ENCODE assay signal across 8 cellular contexts in the genomic region with DNA sequence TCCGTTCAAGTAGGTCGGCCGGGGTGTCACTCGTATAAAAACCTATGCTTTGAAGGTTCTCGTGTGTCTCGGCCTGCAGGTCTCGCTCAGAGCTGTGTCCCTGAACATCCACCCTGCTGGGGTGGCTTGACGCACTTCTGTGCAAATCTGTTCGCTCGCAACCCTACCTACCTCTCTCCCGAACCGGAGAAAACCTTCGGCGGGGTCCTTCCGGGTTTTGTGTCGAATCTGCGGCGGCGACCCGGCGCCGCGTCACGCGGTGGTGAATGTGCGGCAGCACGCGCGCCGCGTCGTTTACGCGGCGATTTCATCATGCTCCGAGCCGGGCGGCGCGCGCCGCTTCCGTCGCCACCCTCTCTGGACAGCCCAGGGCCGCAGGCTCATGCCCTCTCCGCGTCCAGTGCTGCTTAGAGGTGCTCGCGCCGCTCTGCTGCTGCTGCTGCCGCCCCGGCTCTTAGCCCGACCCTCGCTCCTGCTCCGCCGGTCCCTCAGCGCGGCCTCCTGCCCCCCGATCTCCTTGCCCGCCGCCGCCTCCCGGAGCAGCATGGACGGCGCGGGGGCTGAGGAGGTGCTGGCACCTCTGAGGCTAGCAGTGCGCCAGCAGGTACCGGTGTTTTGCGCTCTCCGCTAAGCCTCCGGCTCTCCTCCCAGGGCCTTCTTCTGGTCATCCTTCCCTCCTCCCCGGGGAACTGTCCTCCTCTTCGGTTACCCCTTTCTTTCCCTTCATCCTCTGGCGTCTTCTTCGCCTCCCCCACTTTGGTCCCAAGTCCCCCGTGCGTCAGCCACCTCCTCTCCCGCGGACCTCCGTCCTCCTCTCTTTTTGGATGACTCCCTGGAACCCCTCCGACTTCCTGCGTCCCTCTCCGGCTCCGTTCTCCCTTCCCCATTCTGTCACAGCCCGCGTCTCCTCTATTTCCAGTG. TPM values are rescaled to one million over a fixed set of nuclear protein-coding genes. Genes with fewer than 3 reads are reported as not detected.
DNase-seq lines count a peak whose midpoint lies in the region; TF ChIP-seq lines count a peak whose summit lies in the region.

A gene with protein sequence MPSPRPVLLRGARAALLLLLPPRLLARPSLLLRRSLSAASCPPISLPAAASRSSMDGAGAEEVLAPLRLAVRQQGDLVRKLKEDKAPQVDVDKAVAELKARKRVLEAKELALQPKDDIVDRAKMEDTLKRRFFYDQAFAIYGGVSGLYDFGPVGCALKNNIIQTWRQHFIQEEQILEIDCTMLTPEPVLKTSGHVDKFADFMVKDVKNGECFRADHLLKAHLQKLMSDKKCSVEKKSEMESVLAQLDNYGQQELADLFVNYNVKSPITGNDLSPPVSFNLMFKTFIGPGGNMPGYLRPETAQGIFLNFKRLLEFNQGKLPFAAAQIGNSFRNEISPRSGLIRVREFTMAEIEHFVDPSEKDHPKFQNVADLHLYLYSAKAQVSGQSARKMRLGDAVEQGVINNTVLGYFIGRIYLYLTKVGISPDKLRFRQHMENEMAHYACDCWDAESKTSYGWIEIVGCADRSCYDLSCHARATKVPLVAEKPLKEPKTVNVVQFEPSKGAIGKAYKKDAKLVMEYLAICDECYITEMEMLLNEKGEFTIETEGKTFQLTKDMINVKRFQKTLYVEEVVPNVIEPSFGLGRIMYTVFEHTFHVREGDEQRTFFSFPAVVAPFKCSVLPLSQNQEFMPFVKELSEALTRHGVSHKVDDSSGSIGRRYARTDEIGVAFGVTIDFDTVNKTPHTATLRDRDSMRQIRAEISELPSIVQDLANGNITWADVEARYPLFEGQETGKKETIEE (plus strand): TSS at position 339 of the 921 bp plus-strand sequence. CDS start 44 bp downstream, at position 383.

- DNase-seq in COLO668 (lab: John Stamatoyannopoulos, UW; ENCODE audit: unreplicated experiment) (peak; percentile 98), GM20000 (ENCODE audit: low spot score) (peak; percentile 90), HS-5 (ENCODE audit: low read depth) (peak; percentile 87), NOMO-1 (lab: John Stamatoyannopoulos, UW; ENCODE audit: unreplicated experiment in 2 of 2) (peak; percentile 78 to 82), medulla oblongata (ENCODE audit: extremely low spot score) (peak; percentile 89)
- peak; percentile 81 for DNase-seq in effector CD8-positive, alpha-beta T cell (lab: John Stamatoyannopoulos, UW)
- peak; percentile 77 to 83 (median 81) for DNase-seq in stimulated activated CD4-positive, alpha-beta T cell treated with anti-CD3 and anti-CD28 coated beads, TNF-alpha, amount 100 ng/mL, for 48 hours (ENCODE audit: low read depth in 3 of 3)

- TF ChIP-seq CTCF in GM20000 (IDR thresholded peaks at IDR 0.05; ENCODE audit: extremely low read depth, missing control alignments), result no peak

- CTCF ChIA-PET in activated CD8-positive, alpha-beta memory T cell treated with anti-CD3 and anti-CD28 coated beads for 36 hours (lab: Charles Lee), result interaction anchor here (1.3 kb wide), 1 partner anchor 18 kb away, joined by 3 read pairs; no protein-coding TSS in a partner anchor

- POLR2A ChIA-PET in activated CD8-positive, alpha-beta memory T cell treated with anti-CD3 and anti-CD28 coated beads for 36 hours (lab: Charles Lee), result interaction anchor here (0.6 to 1.0 kb wide), 2 partner anchors 21 to 567 kb away, joined by 3 to 4 read pairs; no protein-coding TSS in a partner anchor

RNA-seq across cellular contexts. Expression of the gene that starts here (rescaled TPM):
- total RNA-seq in activated CD8-positive, alpha-beta memory T cell treated with anti-CD3 and anti-CD28 coated beads for 36 hours, result 100 to 1,000 TPM; 408 to 421 TPM

Comparison
In these comparisons a context has a peak if more than half of its experiments do, and no peak if none do; other contexts are left out.
1. Peak in every context shown above with its lines: DNase-seq.